Comparison of ENCODE assay signal across 21 cellular contexts in the genomic region with DNA sequence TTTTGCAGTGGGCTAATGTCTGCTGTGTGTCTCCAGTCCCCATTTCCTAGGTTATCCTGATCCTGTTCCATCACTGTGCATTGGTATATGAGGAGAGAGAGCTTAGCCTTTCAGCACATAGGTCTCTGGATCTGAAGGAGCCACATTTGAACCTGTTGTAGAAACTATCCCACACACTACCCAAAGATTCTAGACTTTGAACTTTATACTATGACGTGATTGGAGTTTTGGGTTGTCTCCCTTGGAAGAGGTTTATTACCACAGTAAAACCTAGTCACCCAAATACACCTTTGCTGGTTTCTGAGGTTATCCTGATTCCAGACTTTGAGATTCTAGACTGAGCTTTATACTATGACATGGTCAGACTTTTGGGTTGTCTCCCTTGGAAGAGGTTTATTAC. TPM values are rescaled to one million over a fixed set of nuclear protein-coding genes. Genes with fewer than 3 reads are reported as not detected.
DNase-seq lines count a peak whose midpoint lies in the region; ATAC-seq and TF ChIP-seq lines count a peak whose summit lies in the region.
"Had no signal": no experiment of that assay in that cellular context is flagged by ENCODE, and none has a peak within 500 bp of the region (broad histone marks: within the 10 kb centered on the region; RNA-seq: fewer than 3 reads in every experiment).

No MANE protein-coding gene starts in this region.

- DNase-seq in left colon = no peak
- no peak for DNase-seq in neural progenitor cell (ENCODE audit: low spot score)
- no peak for DNase-seq in 8988T
- DNase-seq: ACHN; AML-193; BE2C; CD4-positive, alpha-beta T cell; CD8-positive, alpha-beta memory T cell; DMS 273 treated with DMSO at 0.1 percent for 48 hours; DMS79; EL; GDM1; GOT3; HFFc6 had no signal

- H3K27ac Mint-ChIP-seq in neural progenitor cell = no peak overlapping the region
- H3K27ac Mint-ChIP-seq: CD4-positive, alpha-beta T cell; CD8-positive, alpha-beta memory T cell; HFFc6 had no signal

- TF ChIP-seq RAD21 in liver (IDR thresholded peaks at IDR 0.05) = no peak

- H3K36me3 Mint-ChIP-seq in neural progenitor cell = no peaks in the 10 kb centered on the region
- H3K36me3 Mint-ChIP-seq: CD14-positive monocyte; CD8-positive, alpha-beta memory T cell had no signal

- H3K9ac ChIP-seq in liver (ENCODE audit: low read depth in 1 of 2, low read length in 2 of 2) (no peak overlapping the region), neural progenitor cell (no peak overlapping the region)
- H3K9ac ChIP-seq: BLaER1 treated with 17β-estradiol and CSF1 and Interleukin-3, amounts not matched to agents 10 nM and 100 nM had no signal

- TF ChIP-seq CTCF in liver (IDR thresholded peaks at IDR 0.05; ENCODE audit: low read depth, low read length, missing input control) = no peak
- no peak for TF ChIP-seq CTCF in neural progenitor cell (IDR thresholded peaks at IDR 0.05)

- peaks cover 6% of the 10 kb centered on the region for H3K4me1 Mint-ChIP-seq in neural progenitor cell
- H3K4me1 Mint-ChIP-seq: CD8-positive, alpha-beta memory T cell had no signal

- H3K36me3 ChIP-seq in liver (ENCODE audit: control insufficient read depth in 4 of 4, insufficient read depth in 3 of 4, low read depth in 1 of 4, low read length in 3 of 4) (no peaks in the 10 kb centered on the region), neural progenitor cell (no peaks in the 10 kb centered on the region)
- H3K36me3 ChIP-seq: BE2C; BLaER1 treated with 17β-estradiol and CSF1 and Interleukin-3, amounts not matched to agents 10 nM and 100 nM; HAP-1 had no signal

- intact Hi-C loops in left colon (cut with DNase I, micrococcal nuclease) = no loop called here

- H3K9me3 ChIP-seq in liver (ENCODE audit: control insufficient read depth in 4 of 4, low read length in 3 of 4) (no peaks in the 10 kb centered on the region), neural progenitor cell (ENCODE audit: low read depth) (no peaks in the 10 kb centered on the region)
- H3K9me3 ChIP-seq: BE2C; BLaER1 treated with 17β-estradiol and CSF1 and Interleukin-3, amounts not matched to agents 10 nM and 100 nM; HAP-1 had no signal

- no peak overlapping the region for H3K4me2 ChIP-seq in neural progenitor cell

- H3K27me3 ChIP-seq in liver (ENCODE audit: control insufficient read depth in 4 of 4, insufficient read depth in 4 of 4, low read length in 3 of 4) (no peaks in the 10 kb centered on the region), neural progenitor cell (no peaks in the 10 kb centered on the region)
- H3K27me3 ChIP-seq: BE2C; BLaER1 treated with 17β-estradiol and CSF1 and Interleukin-3, amounts not matched to agents 10 nM and 100 nM had no signal

- H3K4me3 ChIP-seq in liver (ENCODE audit: low read depth in 1 of 3, low read length in 3 of 3) (no peak overlapping the region), neural progenitor cell (no peak overlapping the region)
- H3K4me3 ChIP-seq: BLaER1 treated with 17β-estradiol and CSF1 and Interleukin-3, amounts not matched to agents 10 nM and 100 nM; GM12878; HAP-1 had no signal

- H2AFZ ChIP-seq in neural progenitor cell (replicated peaks) = peak overlapping the region; percentile 4

- H3K9me3 Mint-ChIP-seq in neural progenitor cell = no peaks in the 10 kb centered on the region
- H3K9me3 Mint-ChIP-seq: CD4-positive, alpha-beta T cell; CD8-positive, alpha-beta memory T cell; HFFc6 had no signal

- H4K20me1 ChIP-seq in neural progenitor cell (ENCODE audit: low read depth) = no peaks in the 10 kb centered on the region
- H4K20me1 ChIP-seq: BLaER1 treated with 17β-estradiol and CSF1 and Interleukin-3, amounts not matched to agents 10 nM and 100 nM had no signal

- H3F3A ChIP-seq in neural progenitor cell (ENCODE audit: low read depth) = no peaks in the 10 kb centered on the region

- H3K27me3 Mint-ChIP-seq in neural progenitor cell (ENCODE audit: insufficient read depth, low read depth) = no peaks in the 10 kb centered on the region

- WGBS in liver = 28% methylated on average over 1 of the region's 1 CpG

- H3K4me3 Mint-ChIP-seq in neural progenitor cell = no peak overlapping the region
- H3K4me3 Mint-ChIP-seq: CD14-positive monocyte; CD4-positive, alpha-beta T cell; CD8-positive, alpha-beta memory T cell; HFFc6 had no signal

- ATAC-seq in left colon = peak; percentile 68
- no peak for ATAC-seq in HG02798 (IDR thresholded peaks at IDR 0.05; ENCODE audit: poor library complexity, unreplicated experiment)
- ATAC-seq in GM21825 (IDR thresholded peaks at IDR 0.05; ENCODE audit: unreplicated experiment) = no peak
- ATAC-seq: GM12878 had no signal

- H3K27ac ChIP-seq in liver (ENCODE audit: low read depth in 1 of 2, low read length in 2 of 2) (no peak overlapping the region), neural progenitor cell (no peak overlapping the region)
- H3K27ac ChIP-seq: BLaER1 treated with 17β-estradiol and CSF1 and Interleukin-3, amounts not matched to agents 10 nM and 100 nM had no signal

- H3K79me2 ChIP-seq in neural progenitor cell (ENCODE audit: low read depth) = no peaks in the 10 kb centered on the region

- H3K4me1 ChIP-seq in liver (ENCODE audit: control insufficient read depth in 4 of 4, insufficient read depth in 4 of 4, low read length in 3 of 4) (no peaks in the 10 kb centered on the region), neural progenitor cell (no peaks in the 10 kb centered on the region)
- H3K4me1 ChIP-seq: BE2C, HAP-1 had no signal

TF ChIP-seq in liver, 16 proteins besides CTCF, POLR2A, EP300 and RAD21:
- no peak for TF ChIP-seq HNF4G (IDR thresholded peaks at IDR 0.05)
- no peak for TF ChIP-seq TAF1 (conservative IDR thresholded peaks at IDR 0.05)
- TF ChIP-seq FOXA1 (IDR thresholded peaks at IDR 0.05) = no peak
- TF ChIP-seq NR2F2 (IDR thresholded peaks at IDR 0.05) = no peak
- TF ChIP-seq, protein P1, sequence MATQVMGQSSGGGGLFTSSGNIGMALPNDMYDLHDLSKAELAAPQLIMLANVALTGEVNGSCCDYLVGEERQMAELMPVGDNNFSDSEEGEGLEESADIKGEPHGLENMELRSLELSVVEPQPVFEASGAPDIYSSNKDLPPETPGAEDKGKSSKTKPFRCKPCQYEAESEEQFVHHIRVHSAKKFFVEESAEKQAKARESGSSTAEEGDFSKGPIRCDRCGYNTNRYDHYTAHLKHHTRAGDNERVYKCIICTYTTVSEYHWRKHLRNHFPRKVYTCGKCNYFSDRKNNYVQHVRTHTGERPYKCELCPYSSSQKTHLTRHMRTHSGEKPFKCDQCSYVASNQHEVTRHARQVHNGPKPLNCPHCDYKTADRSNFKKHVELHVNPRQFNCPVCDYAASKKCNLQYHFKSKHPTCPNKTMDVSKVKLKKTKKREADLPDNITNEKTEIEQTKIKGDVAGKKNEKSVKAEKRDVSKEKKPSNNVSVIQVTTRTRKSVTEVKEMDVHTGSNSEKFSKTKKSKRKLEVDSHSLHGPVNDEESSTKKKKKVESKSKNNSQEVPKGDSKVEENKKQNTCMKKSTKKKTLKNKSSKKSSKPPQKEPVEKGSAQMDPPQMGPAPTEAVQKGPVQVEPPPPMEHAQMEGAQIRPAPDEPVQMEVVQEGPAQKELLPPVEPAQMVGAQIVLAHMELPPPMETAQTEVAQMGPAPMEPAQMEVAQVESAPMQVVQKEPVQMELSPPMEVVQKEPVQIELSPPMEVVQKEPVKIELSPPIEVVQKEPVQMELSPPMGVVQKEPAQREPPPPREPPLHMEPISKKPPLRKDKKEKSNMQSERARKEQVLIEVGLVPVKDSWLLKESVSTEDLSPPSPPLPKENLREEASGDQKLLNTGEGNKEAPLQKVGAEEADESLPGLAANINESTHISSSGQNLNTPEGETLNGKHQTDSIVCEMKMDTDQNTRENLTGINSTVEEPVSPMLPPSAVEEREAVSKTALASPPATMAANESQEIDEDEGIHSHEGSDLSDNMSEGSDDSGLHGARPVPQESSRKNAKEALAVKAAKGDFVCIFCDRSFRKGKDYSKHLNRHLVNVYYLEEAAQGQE (IDR thresholded peaks at IDR 0.05) = no peak
- TF ChIP-seq RXRA (IDR thresholded peaks at IDR 0.05) = no peak
- peak; percentile 38 to 60 for TF ChIP-seq HNF4A (conservative IDR thresholded peaks at IDR 0.05)
- TF ChIP-seq GABPA (IDR thresholded peaks at IDR 0.05 in 1 of 2, conservative IDR thresholded peaks at IDR 0.05 in 1 of 2) = no peak
- no peak for TF ChIP-seq YY1 (IDR thresholded peaks at IDR 0.05)
- TF ChIP-seq, protein P2, sequence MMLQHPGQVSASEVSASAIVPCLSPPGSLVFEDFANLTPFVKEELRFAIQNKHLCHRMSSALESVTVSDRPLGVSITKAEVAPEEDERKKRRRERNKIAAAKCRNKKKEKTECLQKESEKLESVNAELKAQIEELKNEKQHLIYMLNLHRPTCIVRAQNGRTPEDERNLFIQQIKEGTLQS (IDR thresholded peaks at IDR 0.05) = no peak
- TF ChIP-seq MAX (IDR thresholded peaks at IDR 0.05) = no peak
- TF ChIP-seq EGR1 (IDR thresholded peaks at IDR 0.05; ENCODE audit: low read depth in 2 of 2) = no peak
- peak in 1 of 2 donors; percentile 28 for TF ChIP-seq JUND (IDR thresholded peaks at IDR 0.05)
- TF ChIP-seq FOXA2 (IDR thresholded peaks at IDR 0.05) = no peak
- TF ChIP-seq ZBTB33 (IDR thresholded peaks at IDR 0.05) = no peak
- TF ChIP-seq SP1 (IDR thresholded peaks at IDR 0.05) = no peak

RNA-seq across cellular contexts. Expression of gene OSTM1, which starts 8.0 kb away (rescaled TPM):
- total RNA-seq in left colon (10 to 100 TPM; 25.0 to 32.0 TPM), liver (10 to 100 TPM; 11.0 to 33.3 TPM), neural progenitor cell (ENCODE audit: low replicate concordance) (18.0 and 42.8 TPM in 2 replicates)
- polyA plus RNA-seq in liver = 10 to 100 TPM in 1 of 2 donors, 1 to 10 TPM in 1; 8.8 to 11.6 TPM
